29 cellular contexts compared by ENCODE assay signal in the genomic region with DNA sequence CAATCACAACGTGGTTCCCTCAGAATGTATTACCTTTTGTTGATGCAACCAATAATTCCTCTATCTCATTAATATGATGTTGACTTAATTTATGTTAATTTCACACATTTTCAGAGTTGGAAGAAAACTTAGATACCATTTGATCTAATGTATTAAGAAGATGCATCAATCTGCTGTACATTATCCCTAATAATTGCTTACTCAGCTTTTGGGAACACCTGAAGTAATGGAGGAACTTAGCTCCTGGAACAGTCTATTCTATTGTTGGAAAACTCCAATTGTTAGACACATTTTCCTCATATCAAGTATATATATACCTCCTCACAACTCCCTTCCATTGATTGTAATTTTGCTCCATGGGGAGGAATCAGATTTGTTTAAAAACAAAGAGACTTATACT. TPM values are rescaled to one million over a fixed set of nuclear protein-coding genes. Genes with fewer than 3 reads are reported as not detected.
DNase-seq lines count a peak whose midpoint lies in the region; ATAC-seq, FAIRE-seq and TF ChIP-seq lines count a peak whose summit lies in the region.
"Had no signal": no experiment of that assay in that cellular context is flagged by ENCODE, and none has a peak within 500 bp of the region (broad histone marks: within the 10 kb centered on the region; RNA-seq: fewer than 3 reads in every experiment).

No MANE protein-coding gene starts in this region.

- H3K9ac ChIP-seq in HepG2 (ENCODE audit: insufficient read depth, low read depth, low read length) (no peak overlapping the region), astrocyte (ENCODE audit: low read length) (no peak overlapping the region)
- H3K9ac ChIP-seq: BLaER1 had no signal

- in situ Hi-C loops in HepG2 (cut with HindIII; ENCODE audit: extremely low pct_ligation_motif_present, low pct_unique_long_range_greater_than_20kb): no loop called here

- TF ChIP-seq POLR2A in HepG2 (IDR thresholded peaks at IDR 0.05; ENCODE audit: insufficient read depth in 1 of 2, low read depth in 2 of 2, low read length in 2 of 2) (no peak), right lobe of liver (IDR thresholded peaks at IDR 0.05) (no peak), erythroblast (IDR thresholded peaks at IDR 0.05; ENCODE audit: low read length) (no peak)

- no peaks in the 10 kb centered on the region for H4K20me1 ChIP-seq in HepG2 (ENCODE audit: insufficient read depth, low read length)
- no peaks in the 10 kb centered on the region for H4K20me1 ChIP-seq in astrocyte (ENCODE audit: insufficient read depth, low read length)
- H4K20me1 ChIP-seq: BLaER1 had no signal

- no peaks in the 10 kb centered on the region for H3K36me3 Mint-ChIP-seq in astrocyte (ENCODE audit: low read depth, unreplicated experiment)
- H3K36me3 Mint-ChIP-seq: CD14-positive monocyte; CD4-positive, CD25-positive, alpha-beta regulatory T cell; CD8-positive, alpha-beta memory T cell had no signal

- no TSS peak for BruUV-seq in HepG2 (replicated peaks; lab: Mats Ljungman, UMichigan)

- CTCF ChIA-PET in HepG2 (lab: Yijun Ruan, JAX; ENCODE audit: low intra/inter-chr PET ratio, low total read pairs): no interaction called here

- TF ChIP-seq RAD21 in HepG2 (CRISPR knock-in tag; IDR thresholded peaks at IDR 0.05): no peak

- H3K9me3 ChIP-seq in HepG2 (ENCODE audit: low read length): no peaks in the 10 kb centered on the region
- H3K9me3 ChIP-seq in right lobe of liver: no peaks in the 10 kb centered on the region
- no peaks in the 10 kb centered on the region for H3K9me3 ChIP-seq in astrocyte (ENCODE audit: insufficient read depth, low read depth, low read length)
- H3K9me3 ChIP-seq: BE2C had no signal

- H3K4me2 ChIP-seq in HepG2 (ENCODE audit: low read depth, low read length): no peak overlapping the region
- H3K4me2 ChIP-seq in astrocyte (ENCODE audit: low read length): no peak overlapping the region
- H3K4me2 ChIP-seq: BLaER1 had no signal

- H2AFZ ChIP-seq in HepG2 (ENCODE audit: low read length) (no peak overlapping the region), astrocyte (ENCODE audit: low read depth, low read length) (no peak overlapping the region)

- 0% methylated on average over 1 of the region's 1 CpG for WGBS in HepG2 (ENCODE audit: low lambda C conversion rate)
- WGBS in right lobe of liver (ENCODE audit: insufficient coverage, low coverage, low lambda C conversion rate, missing lambda C conversion rate): 13% methylated on average over 1 of the region's 1 CpG

- H3K4me1 Mint-ChIP-seq in astrocyte (ENCODE audit: low read depth, unreplicated experiment): peaks cover 6% of the 10 kb centered on the region
- H3K4me1 Mint-ChIP-seq: CD14-positive monocyte; CD4-positive, alpha-beta memory T cell; CD4-positive, CD25-positive, alpha-beta regulatory T cell; CD8-positive, alpha-beta memory T cell had no signal

- H3K4me3 Mint-ChIP-seq in astrocyte (ENCODE audit: unreplicated experiment): no peak overlapping the region
- H3K4me3 Mint-ChIP-seq: CD14-positive monocyte; CD4-positive, alpha-beta memory T cell; CD4-positive, CD25-positive, alpha-beta regulatory T cell; CD8-positive, alpha-beta memory T cell had no signal

- ATAC-seq in HepG2 (no peak), right lobe of liver (no peak)
- ATAC-seq: GM12878 had no signal

- H3K4me3 ChIP-seq in HepG2 (replicated peaks in 1 of 3; ENCODE audit: insufficient read depth in 1 of 3, low read depth in 2 of 3, low read length in 3 of 3) (no peak overlapping the region), right lobe of liver (no peak overlapping the region), astrocyte (ENCODE audit: insufficient read depth, low read depth, low read length) (no peak overlapping the region)
- H3K4me3 ChIP-seq: BLaER1, GM12878 had no signal

- no peaks in the 10 kb centered on the region for H3K27me3 Mint-ChIP-seq in astrocyte (ENCODE audit: low read depth, unreplicated experiment)
- H3K27me3 Mint-ChIP-seq: CD4-positive, alpha-beta memory T cell; CD4-positive, CD25-positive, alpha-beta regulatory T cell had no signal

- no peak for DNase-seq in HepG2 (ENCODE audit: low spot score)
- no peak for DNase-seq in right lobe of liver
- no peak for DNase-seq in astrocyte (ENCODE audit: low read depth)
- DNase-seq in NCI-H1694 treated with DMSO at 0.1 percent for 48 hours (lab: John Stamatoyannopoulos, UW): no peak
- no peak for DNase-seq in erythroblast (lab: John Stamatoyannopoulos, UW)
- DNase-seq: ACHN; BE2C; C1 segment of cervical spinal cord; CD4-positive, alpha-beta memory T cell; CD4-positive, CD25-positive, alpha-beta regulatory T cell; CD8-positive, alpha-beta memory T cell; COR-L47; DMS 273 treated with DMSO at 0.1 percent for 48 hours; DMS153; DMS53; DMS79; DND-41; EL; GDM1 had no signal

- no peak for TF ChIP-seq CTCF in HepG2 (CRISPR knock-in tag; IDR thresholded peaks at IDR 0.05)
- no peak for TF ChIP-seq CTCF in right lobe of liver (IDR thresholded peaks at IDR 0.05)
- TF ChIP-seq CTCF in astrocyte (IDR thresholded peaks at IDR 0.05; ENCODE audit: insufficient read depth, low read depth, low read length): no peak

- no peaks in the 10 kb centered on the region for H3K79me2 ChIP-seq in HepG2 (ENCODE audit: insufficient read depth, low read length)
- H3K79me2 ChIP-seq in astrocyte (ENCODE audit: insufficient read depth, low read length): no peaks in the 10 kb centered on the region

- intact Hi-C loops in HepG2 (cut with micrococcal nuclease; ENCODE audit: unreplicated experiment): no loop called here
- intact Hi-C loops in right lobe of liver (cut with DNase I): no loop called here

- H3K27ac ChIP-seq in HepG2 (ENCODE audit: extremely low read length, insufficient read depth, low read length) (no peak overlapping the region), right lobe of liver (no peak overlapping the region), astrocyte (ENCODE audit: low read depth, low read length) (no peak overlapping the region)
- H3K27ac ChIP-seq: 22Rv1, BLaER1 had no signal

- TF ChIP-seq EP300 in HepG2 (IDR thresholded peaks at IDR 0.05; ENCODE audit: low read depth in 2 of 2, low read length in 2 of 2): no peak
- no peak for TF ChIP-seq EP300 in HepG2 (CRISPR knock-in tag; IDR thresholded peaks at IDR 0.05; ENCODE audit: borderline replicate concordance)

- H3K9me3 Mint-ChIP-seq in astrocyte (ENCODE audit: unreplicated experiment): peaks cover 2% of the 10 kb centered on the region

- no peaks in the 10 kb centered on the region for H3K4me1 ChIP-seq in HepG2 (ENCODE audit: insufficient read depth, low read length)
- H3K4me1 ChIP-seq in right lobe of liver: no peaks in the 10 kb centered on the region
- no peaks in the 10 kb centered on the region for H3K4me1 ChIP-seq in astrocyte (ENCODE audit: insufficient read depth, low read length)
- H3K4me1 ChIP-seq: BE2C, BLaER1 had no signal

- no peak overlapping the region for H3K27ac Mint-ChIP-seq in astrocyte (ENCODE audit: unreplicated experiment)
- H3K27ac Mint-ChIP-seq: CD14-positive monocyte; CD4-positive, alpha-beta memory T cell; CD4-positive, CD25-positive, alpha-beta regulatory T cell; CD8-positive, alpha-beta memory T cell had no signal

- FAIRE-seq in HepG2 (lab: Jason Lieb, UNC) (no peak), astrocyte (lab: Jason Lieb, UNC) (peak; percentile 84)
- FAIRE-seq: GM12878, GM12892, GM18507 had no signal

- POLR2A ChIA-PET in HepG2 (lab: Yijun Ruan, JAX): no interaction called here

- H3K36me3 ChIP-seq in HepG2 (replicated peaks in 1 of 2; ENCODE audit: control insufficient read depth in 1 of 2, insufficient read depth in 2 of 2, low read length in 2 of 2): no peaks in the 10 kb centered on the region
- H3K36me3 ChIP-seq in right lobe of liver: no peaks in the 10 kb centered on the region
- no peaks in the 10 kb centered on the region for H3K36me3 ChIP-seq in astrocyte (ENCODE audit: insufficient read depth, low read length)
- H3K36me3 ChIP-seq: BE2C, BLaER1 had no signal

- H3K27me3 ChIP-seq in HepG2 (ENCODE audit: control insufficient read depth in 1 of 2, insufficient read depth in 2 of 2, low read length in 2 of 2) (no peaks in the 10 kb centered on the region), right lobe of liver (no peaks in the 10 kb centered on the region), astrocyte (ENCODE audit: insufficient read depth, low read length) (no peaks in the 10 kb centered on the region)
- H3K27me3 ChIP-seq: BE2C had no signal

TF ChIP-seq in HepG2, 621 proteins besides CTCF, POLR2A, EP300 and RAD21 (continues in another document):
- no peak for TF ChIP-seq THYN1 (CRISPR knock-in tag; IDR thresholded peaks at IDR 0.05; ENCODE audit: borderline replicate concordance, low read depth)
- TF ChIP-seq MAFK (conservative IDR thresholded peaks at IDR 0.05 in 1 of 2, IDR thresholded peaks at IDR 0.05 in 1 of 2; ENCODE audit: low read length in 2 of 2): peak; percentile 14 to 66; a peak in 3 of 4 replicates
- no peak for TF ChIP-seq POLR2G (IDR thresholded peaks at IDR 0.05; ENCODE audit: low read depth, low read length)
- TF ChIP-seq MAFF (IDR thresholded peaks at IDR 0.05; ENCODE audit: low read depth, low read length): peak; percentile 64
- TF ChIP-seq CHD2 (IDR thresholded peaks at IDR 0.05; ENCODE audit: low read depth, low read length): no peak

RNA-seq across cellular contexts. Expression of a gene that starts 38.9 kb away (rescaled TPM):
- total RNA-seq in HepG2 (2016; rRNA removed; fragmentation: Illumina TruSeq; extraction: Trizol): not detected in 2 replicates
- not detected in 2 replicates for total RNA-seq in HepG2 (2016; cell fraction: cytosol; rRNA removed; fragmentation: Illumina TruSeq; extraction: Trizol; ENCODE audit: low read depth)
- not detected in 2 replicates for total RNA-seq in HepG2 (2016; cell fraction: insoluble cytoplasmic fraction; rRNA removed; fragmentation: Illumina TruSeq; extraction: Trizol)
- total RNA-seq in HepG2 (2016; cell fraction: membrane; rRNA removed; fragmentation: Illumina TruSeq; extraction: Trizol): not detected in 2 replicates
- total RNA-seq in HepG2 (2016; cell fraction: nucleus; rRNA removed; fragmentation: Illumina TruSeq; extraction: Trizol): not detected in 2 replicates
- polyA plus RNA-seq in HepG2 (2011; rRNA removed): 0.09 and 0.20 TPM in 2 replicates
- polyA plus RNA-seq in HepG2 (2011; cell fraction: cytosol; rRNA removed): 0.03 and 0.05 TPM in 2 replicates
- polyA plus RNA-seq in HepG2 (2011; cell fraction: nucleus; rRNA removed): 0.16 and 0.19 TPM in 2 replicates
- 0.03 and 0.05 TPM in 2 replicates for polyA plus RNA-seq in HepG2 (2012)
- polyA plus RNA-seq in HepG2 (2016; cell fraction: cytosol; fragmentation: Illumina TruSeq; extraction: Trizol; ENCODE audit: low read depth): not detected in 2 replicates
- polyA plus RNA-seq in HepG2 (2016; cell fraction: insoluble cytoplasmic fraction; fragmentation: Illumina TruSeq; extraction: Trizol; ENCODE audit: low read depth): not detected in 2 replicates
- not detected in 2 replicates for polyA plus RNA-seq in HepG2 (2016; cell fraction: membrane; fragmentation: Illumina TruSeq; extraction: Trizol; ENCODE audit: low read depth)
- polyA plus RNA-seq in HepG2 (2016; cell fraction: nucleus; fragmentation: Illumina TruSeq; extraction: Trizol; ENCODE audit: insufficient read depth, low read depth): not detected in 2 replicates
- polyA minus RNA-seq in HepG2 (2011; rRNA and poly(A)+ RNA removed; ENCODE audit: low replicate concordance): 0.12 TPM in 1 of 2 replicates, not detected in the other
- polyA minus RNA-seq in HepG2 (2011; cell fraction: cytosol; rRNA and poly(A)+ RNA removed): 0.10 TPM in 1 of 2 replicates, not detected in the other
- 0.64 and 1.1 TPM in 2 replicates for polyA minus RNA-seq in HepG2 (2011; cell fraction: nucleus; rRNA and poly(A)+ RNA removed)
- total RNA-seq in right lobe of liver: under 1 TPM in 5 of 6 experiments, not detected in 1; 0.09 to 0.18 (median 0.12) TPM
- total RNA-seq in astrocyte: 0.77 and 0.89 TPM in 2 replicates
- total RNA-seq: A172, A673, G401 had no signal
- polyA plus RNA-seq: AG04450; CD14-positive monocyte; CD8-positive, alpha-beta memory T cell had no signal
